Comparison of ENCODE assay signal across 1 cellular context in the genomic region with DNA sequence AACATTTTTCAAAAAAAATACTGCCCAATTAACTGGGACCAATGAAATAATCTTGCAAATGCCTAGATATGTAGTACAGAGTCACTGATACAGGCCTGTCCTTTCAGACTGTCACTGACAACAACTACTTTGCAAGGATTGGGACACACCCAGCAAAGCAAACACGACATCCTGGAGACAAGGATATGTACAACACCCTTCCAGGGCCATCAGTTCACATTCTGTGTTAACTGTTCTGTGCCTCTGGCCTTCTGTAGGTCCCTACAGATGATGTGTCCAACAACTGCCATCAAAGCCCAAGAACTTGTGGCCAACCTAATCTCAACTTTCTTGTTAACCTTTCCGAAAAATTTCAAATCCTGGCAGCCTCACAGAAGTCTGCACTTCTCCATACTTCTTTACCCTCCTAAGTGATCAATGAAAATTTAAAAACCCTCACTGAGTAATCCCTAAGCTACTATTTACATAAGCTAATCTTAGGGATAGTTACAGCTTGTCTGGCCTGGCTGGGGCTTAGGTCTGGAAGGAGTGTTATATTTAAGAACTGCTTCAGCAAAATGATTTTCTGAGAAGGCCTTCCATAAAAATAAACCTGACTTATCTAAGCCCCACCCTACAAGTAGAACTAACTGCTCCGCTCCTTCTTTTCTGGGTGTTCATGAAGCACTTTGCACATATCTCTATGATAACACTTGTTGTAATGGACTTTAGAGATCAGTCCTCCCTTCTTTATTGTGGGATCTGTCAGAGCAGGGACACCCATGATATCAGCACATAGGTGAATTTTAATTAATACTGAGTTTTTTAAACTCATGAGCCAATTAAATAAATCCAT.
TF ChIP-seq lines count a peak whose summit lies in the region.

No MANE protein-coding gene starts in this region.

TF ChIP-seq in GM23338, 12 proteins besides CTCF, POLR2A, EP300 and RAD21 (continued from another document):
- TF ChIP-seq, protein P1, sequence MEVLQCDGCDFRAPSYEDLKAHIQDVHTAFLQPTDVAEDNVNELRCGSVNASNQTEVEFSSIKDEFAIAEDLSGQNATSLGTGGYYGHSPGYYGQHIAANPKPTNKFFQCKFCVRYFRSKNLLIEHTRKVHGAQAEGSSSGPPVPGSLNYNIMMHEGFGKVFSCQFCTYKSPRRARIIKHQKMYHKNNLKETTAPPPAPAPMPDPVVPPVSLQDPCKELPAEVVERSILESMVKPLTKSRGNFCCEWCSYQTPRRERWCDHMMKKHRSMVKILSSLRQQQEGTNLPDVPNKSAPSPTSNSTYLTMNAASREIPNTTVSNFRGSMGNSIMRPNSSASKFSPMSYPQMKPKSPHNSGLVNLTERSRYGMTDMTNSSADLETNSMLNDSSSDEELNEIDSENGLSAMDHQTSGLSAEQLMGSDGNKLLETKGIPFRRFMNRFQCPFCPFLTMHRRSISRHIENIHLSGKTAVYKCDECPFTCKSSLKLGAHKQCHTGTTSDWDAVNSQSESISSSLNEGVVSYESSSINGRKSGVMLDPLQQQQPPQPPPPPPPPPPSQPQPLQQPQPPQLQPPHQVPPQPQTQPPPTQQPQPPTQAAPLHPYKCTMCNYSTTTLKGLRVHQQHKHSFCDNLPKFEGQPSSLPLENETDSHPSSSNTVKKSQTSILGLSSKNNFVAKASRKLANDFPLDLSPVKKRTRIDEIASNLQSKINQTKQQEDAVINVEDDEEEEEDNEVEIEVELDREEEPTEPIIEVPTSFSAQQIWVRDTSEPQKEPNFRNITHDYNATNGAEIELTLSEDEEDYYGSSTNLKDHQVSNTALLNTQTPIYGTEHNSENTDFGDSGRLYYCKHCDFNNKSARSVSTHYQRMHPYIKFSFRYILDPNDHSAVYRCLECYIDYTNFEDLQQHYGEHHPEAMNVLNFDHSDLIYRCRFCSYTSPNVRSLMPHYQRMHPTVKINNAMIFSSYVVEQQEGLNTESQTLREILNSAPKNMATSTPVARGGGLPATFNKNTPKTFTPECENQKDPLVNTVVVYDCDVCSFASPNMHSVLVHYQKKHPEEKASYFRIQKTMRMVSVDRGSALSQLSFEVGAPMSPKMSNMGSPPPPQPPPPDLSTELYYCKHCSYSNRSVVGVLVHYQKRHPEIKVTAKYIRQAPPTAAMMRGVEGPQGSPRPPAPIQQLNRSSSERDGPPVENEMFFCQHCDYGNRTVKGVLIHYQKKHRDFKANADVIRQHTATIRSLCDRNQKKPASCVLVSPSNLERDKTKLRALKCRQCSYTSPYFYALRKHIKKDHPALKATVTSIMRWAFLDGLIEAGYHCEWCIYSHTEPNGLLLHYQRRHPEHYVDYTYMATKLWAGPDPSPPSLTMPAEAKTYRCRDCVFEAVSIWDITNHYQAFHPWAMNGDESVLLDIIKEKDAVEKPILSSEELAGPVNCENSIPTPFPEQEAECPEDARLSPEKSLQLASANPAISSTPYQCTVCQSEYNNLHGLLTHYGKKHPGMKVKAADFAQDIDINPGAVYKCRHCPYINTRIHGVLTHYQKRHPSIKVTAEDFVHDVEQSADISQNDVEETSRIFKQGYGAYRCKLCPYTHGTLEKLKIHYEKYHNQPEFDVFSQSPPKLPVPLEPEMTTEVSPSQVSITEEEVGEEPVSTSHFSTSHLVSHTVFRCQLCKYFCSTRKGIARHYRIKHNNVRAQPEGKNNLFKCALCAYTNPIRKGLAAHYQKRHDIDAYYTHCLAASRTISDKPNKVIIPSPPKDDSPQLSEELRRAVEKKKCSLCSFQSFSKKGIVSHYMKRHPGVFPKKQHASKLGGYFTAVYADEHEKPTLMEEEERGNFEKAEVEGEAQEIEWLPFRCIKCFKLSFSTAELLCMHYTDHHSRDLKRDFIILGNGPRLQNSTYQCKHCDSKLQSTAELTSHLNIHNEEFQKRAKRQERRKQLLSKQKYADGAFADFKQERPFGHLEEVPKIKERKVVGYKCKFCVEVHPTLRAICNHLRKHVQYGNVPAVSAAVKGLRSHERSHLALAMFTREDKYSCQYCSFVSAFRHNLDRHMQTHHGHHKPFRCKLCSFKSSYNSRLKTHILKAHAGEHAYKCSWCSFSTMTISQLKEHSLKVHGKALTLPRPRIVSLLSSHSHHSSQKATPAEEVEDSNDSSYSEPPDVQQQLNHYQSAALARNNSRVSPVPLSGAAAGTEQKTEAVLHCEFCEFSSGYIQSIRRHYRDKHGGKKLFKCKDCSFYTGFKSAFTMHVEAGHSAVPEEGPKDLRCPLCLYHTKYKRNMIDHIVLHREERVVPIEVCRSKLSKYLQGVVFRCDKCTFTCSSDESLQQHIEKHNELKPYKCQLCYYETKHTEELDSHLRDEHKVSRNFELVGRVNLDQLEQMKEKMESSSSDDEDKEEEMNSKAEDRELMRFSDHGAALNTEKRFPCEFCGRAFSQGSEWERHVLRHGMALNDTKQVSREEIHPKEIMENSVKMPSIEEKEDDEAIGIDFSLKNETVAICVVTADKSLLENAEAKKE (CRISPR knock-in tag; IDR thresholded peaks at IDR 0.05): no peak
- no peak for TF ChIP-seq POLR2AphosphoS5 (IDR thresholded peaks at IDR 0.05; ENCODE audit: low read depth)
- no peak for TF ChIP-seq EZH2 (IDR thresholded peaks at IDR 0.05; ENCODE audit: low read depth, unreplicated experiment)
- TF ChIP-seq ZNF114 (CRISPR knock-in tag; IDR thresholded peaks at IDR 0.05): no peak
- no peak for TF ChIP-seq REST (IDR thresholded peaks at IDR 0.05; ENCODE audit: unreplicated experiment)
- no peak for TF ChIP-seq EZH2phosphoT487 (IDR thresholded peaks at IDR 0.05; ENCODE audit: unreplicated experiment)
- TF ChIP-seq ZNF331 (CRISPR knock-in tag; IDR thresholded peaks at IDR 0.05; ENCODE audit: low read depth): no peak
- TF ChIP-seq CREB1 (CRISPR knock-in tag; IDR thresholded peaks at IDR 0.05; ENCODE audit: low read depth): no peak
- TF ChIP-seq JUNB (IDR thresholded peaks at IDR 0.05; ENCODE audit: unreplicated experiment): no peak
TF ChIP-seq in GM23338: peak in this region for 0.
